In the genomic region with DNA sequence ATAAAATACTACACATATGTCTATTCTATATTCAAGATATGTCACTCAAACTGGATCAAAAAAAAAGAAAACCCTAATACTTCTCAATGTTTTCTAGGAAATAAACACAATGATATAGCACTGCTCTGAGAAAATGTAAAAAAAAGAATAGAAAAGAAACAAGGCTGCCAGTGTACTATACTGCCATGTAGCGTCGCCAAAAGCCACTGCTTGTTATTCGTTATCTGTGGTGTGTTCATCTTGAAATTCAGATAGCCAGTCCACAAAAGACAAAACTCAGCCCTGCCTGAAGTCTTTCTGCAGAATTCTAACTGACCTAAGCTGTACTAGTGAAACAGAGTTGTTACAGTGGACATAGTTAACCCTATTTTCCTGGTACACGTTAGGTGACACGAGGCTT, we compare ENCODE assay signal across 1 cellular context.
TF ChIP-seq lines count a peak whose summit lies in the region.

No MANE protein-coding gene starts in this region.

TF ChIP-seq in K562, 482 proteins besides CTCF, POLR2A, EP300 and RAD21 (continued from another document):
- no peak for TF ChIP-seq SAP30 (IDR thresholded peaks at IDR 0.05; ENCODE audit: borderline replicate concordance, insufficient read depth, low read depth, low read length, poor library complexity, severe bottlenecking)
TF ChIP-seq in K562: peak in this region for 0.
